Comparison of ENCODE assay signal across 22 cellular contexts in genomic region chr13:69077267-69077666, GRCh38.
DNase-seq lines count a peak whose midpoint lies in the region; FAIRE-seq and TF ChIP-seq lines count a peak whose summit lies in the region.
"Had no signal": no experiment of that assay in that cellular context is flagged by ENCODE, and none has a peak within 500 bp of the region (broad histone marks: within the 10 kb centered on the region; RNA-seq: fewer than 3 reads in every experiment).

No MANE protein-coding gene starts in this region.

- H3K4me2 ChIP-seq in Karpas-422 (ENCODE audit: low read depth, low read length, poor library complexity, severe bottlenecking) (no peak overlapping the region), astrocyte (ENCODE audit: low read length) (no peak overlapping the region)
- H3K4me2 ChIP-seq: A549 had no signal

- no peak overlapping the region for H3K27ac ChIP-seq in Karpas-422 (ENCODE audit: low read length)
- no peak overlapping the region for H3K27ac ChIP-seq in astrocyte (ENCODE audit: low read depth, low read length)
- H3K27ac ChIP-seq in CD4-positive, alpha-beta memory T cell (ENCODE audit: low read depth, low read length) = no peak overlapping the region
- H3K27ac ChIP-seq: A549 had no signal

- H3K27ac Mint-ChIP-seq in astrocyte (ENCODE audit: unreplicated experiment) = peak overlapping the region; percentile 31
- no peak overlapping the region for H3K27ac Mint-ChIP-seq in CD4-positive, alpha-beta memory T cell
- H3K27ac Mint-ChIP-seq: CD8-positive, alpha-beta T cell; HFFc6 had no signal

- H3K4me1 Mint-ChIP-seq in astrocyte (ENCODE audit: low read depth, unreplicated experiment) = peaks cover 6% of the 10 kb centered on the region
- no peaks in the 10 kb centered on the region for H3K4me1 Mint-ChIP-seq in CD4-positive, alpha-beta memory T cell

- H3K4me3 Mint-ChIP-seq in astrocyte (ENCODE audit: unreplicated experiment) = no peak overlapping the region
- H3K4me3 Mint-ChIP-seq in CD4-positive, alpha-beta memory T cell = no peak overlapping the region
- H3K4me3 Mint-ChIP-seq: CD8-positive, alpha-beta T cell; HFFc6 had no signal

- intact Hi-C loops in CD4-positive, alpha-beta memory T cell (cut with micrococcal nuclease) = no loop called here

- H3K36me3 ChIP-seq in Karpas-422 (ENCODE audit: insufficient read depth, low read length) (no peaks in the 10 kb centered on the region), astrocyte (ENCODE audit: insufficient read depth, low read length) (no peaks in the 10 kb centered on the region)
- no peaks in the 10 kb centered on the region for H3K36me3 ChIP-seq in CD4-positive, alpha-beta memory T cell (ENCODE audit: insufficient read depth, low read length)
- H3K36me3 ChIP-seq: HAP-1 had no signal

- FAIRE-seq in astrocyte (lab: Jason Lieb, UNC) = no peak
- FAIRE-seq: A549, GM12878, GM18507, H54 had no signal

- H4K20me1 ChIP-seq in Karpas-422 (ENCODE audit: insufficient read depth, low read depth, low read length) = no peaks in the 10 kb centered on the region
- no peaks in the 10 kb centered on the region for H4K20me1 ChIP-seq in astrocyte (ENCODE audit: insufficient read depth, low read length)

- H2AFZ ChIP-seq in Karpas-422 (ENCODE audit: low read length) = peak overlapping the region; percentile 73; the same call in 1 of the 2 replicates
- H2AFZ ChIP-seq in astrocyte (ENCODE audit: low read depth, low read length) = no peak overlapping the region

- in situ Hi-C loops in GM13977 (cut with MboI; ENCODE audit: low pct_unique_long_range_greater_than_20kb, low sequenced_read_pairs, unreplicated experiment) = no loop called here

- H3K27me3 Mint-ChIP-seq in astrocyte (ENCODE audit: low read depth, unreplicated experiment) = no peaks in the 10 kb centered on the region
- H3K27me3 Mint-ChIP-seq in CD4-positive, alpha-beta memory T cell = no peaks in the 10 kb centered on the region

- no peaks in the 10 kb centered on the region for H3K36me3 Mint-ChIP-seq in astrocyte (ENCODE audit: low read depth, unreplicated experiment)
- no peaks in the 10 kb centered on the region for H3K36me3 Mint-ChIP-seq in CD4-positive, alpha-beta memory T cell
- H3K36me3 Mint-ChIP-seq: CD8-positive, alpha-beta T cell had no signal

- DNase-seq in ELR (ENCODE audit: low read depth) (peak; percentile 8), Karpas-422 (no peak), astrocyte (ENCODE audit: low read depth) (no peak), non-pigmented ciliary epithelial cell (ENCODE audit: low read depth) (peak; percentile 10), GM13977 (ENCODE audit: low spot score) (no peak)
- DNase-seq in CD4-positive, alpha-beta memory T cell = no peak
- no peak for DNase-seq in effector CD8-positive, alpha-beta T cell (lab: John Stamatoyannopoulos, UW)
- DNase-seq: 8988T; ACHN; C1 segment of cervical spinal cord; Caco-2; CD8-positive, alpha-beta T cell; DMS153; DND-41; GDM1; GOT3; HFFc6 had no signal

- H3K4me3 ChIP-seq in Karpas-422 (ENCODE audit: low read length) (no peak overlapping the region; the same call in 1 of the 2 replicates), astrocyte (ENCODE audit: insufficient read depth, low read depth, low read length) (no peak overlapping the region)
- no peak overlapping the region for H3K4me3 ChIP-seq in CD4-positive, alpha-beta memory T cell (ENCODE audit: low read length in 2 of 2)
- H3K4me3 ChIP-seq: A549, GM12878, HAP-1 had no signal

- CTCF ChIA-PET in CD4-positive, alpha-beta memory T cell (lab: Charles Lee; ENCODE audit: partially characterized antibody) = no interaction called here

- H3K9me2 ChIP-seq in Karpas-422 (replicated peaks; ENCODE audit: insufficient read depth, low read length) = no peaks in the 10 kb centered on the region

- 0 out of 2 replicates have a peak, but pooled peaks cover 2% of the 10 kb centered on the region for H3K9me3 ChIP-seq in Karpas-422 (ENCODE audit: low read length)
- H3K9me3 ChIP-seq in astrocyte (ENCODE audit: insufficient read depth, low read depth, low read length) = no peaks in the 10 kb centered on the region
- no peaks in the 10 kb centered on the region for H3K9me3 ChIP-seq in CD4-positive, alpha-beta memory T cell (ENCODE audit: control insufficient read depth in 1 of 2, low read length in 2 of 2)
- H3K9me3 ChIP-seq: A549, Caco-2, HAP-1 had no signal

- no peaks in the 10 kb centered on the region for H3K27me3 ChIP-seq in Karpas-422 (ENCODE audit: low read length)
- no peaks in the 10 kb centered on the region for H3K27me3 ChIP-seq in astrocyte (ENCODE audit: insufficient read depth, low read length)
- no peaks in the 10 kb centered on the region for H3K27me3 ChIP-seq in CD4-positive, alpha-beta memory T cell (ENCODE audit: insufficient read depth, low read length)

- POLR2A ChIA-PET in CD4-positive, alpha-beta memory T cell (lab: Charles Lee; ENCODE audit: partially characterized antibody) = no interaction called here

- TF ChIP-seq CTCF in astrocyte (IDR thresholded peaks at IDR 0.05; ENCODE audit: insufficient read depth, low read depth, low read length) (no peak), GM13977 (IDR thresholded peaks at IDR 0.05; ENCODE audit: extremely low read depth, insufficient read depth, missing control alignments) (no peak)

- H3K9ac ChIP-seq in Karpas-422 (ENCODE audit: low read length) = no peak overlapping the region
- H3K9ac ChIP-seq in astrocyte (ENCODE audit: low read length) = no peak overlapping the region

- no peaks in the 10 kb centered on the region for H3K79me2 ChIP-seq in Karpas-422 (ENCODE audit: low read length)
- no peaks in the 10 kb centered on the region for H3K79me2 ChIP-seq in astrocyte (ENCODE audit: insufficient read depth, low read length)

- no peaks in the 10 kb centered on the region for H3K9me3 Mint-ChIP-seq in astrocyte (ENCODE audit: unreplicated experiment)
- H3K9me3 Mint-ChIP-seq in CD4-positive, alpha-beta memory T cell = peaks cover 0 to 12% (median 5%) of the 10 kb centered on the region in 8 donors

- no peaks in the 10 kb centered on the region for H3K4me1 ChIP-seq in Karpas-422 (ENCODE audit: low read length)
- no peaks in the 10 kb centered on the region for H3K4me1 ChIP-seq in astrocyte (ENCODE audit: insufficient read depth, low read length)
- no peaks in the 10 kb centered on the region for H3K4me1 ChIP-seq in CD4-positive, alpha-beta memory T cell (ENCODE audit: insufficient read depth, low read length)
- H3K4me1 ChIP-seq: A549, Caco-2 had no signal

Comparison
In these comparisons a context has a peak if more than half of its experiments do, and no peak if none do; other contexts are left out.
1. DNase-seq: peak in ELR (single experiment) and non-pigmented ciliary epithelial cell (single experiment); none in Karpas-422 (single experiment), astrocyte (single experiment), GM13977 (single experiment), CD4-positive, alpha-beta memory T cell (0 of 5) and effector CD8-positive, alpha-beta T cell (single experiment).